In genomic region chr17:44159519-44160210, GRCh38 we compare ENCODE assay signal across 1 cellular context.
TF ChIP-seq lines count a peak whose summit lies in the region.

No MANE protein-coding gene starts in this region.

TF ChIP-seq in WTC11, 78 proteins besides CTCF, POLR2A, EP300 and RAD21:
- no peak for TF ChIP-seq NFE2L1 (CRISPR knock-in tag; IDR thresholded peaks at IDR 0.05)
- no peak for TF ChIP-seq NR3C1 (CRISPR knock-in tag; conservative IDR thresholded peaks at IDR 0.05; ENCODE audit: low read depth)
- no peak for TF ChIP-seq ZNF121 (CRISPR knock-in tag; IDR thresholded peaks at IDR 0.05)
- TF ChIP-seq ATF3 (CRISPR knock-in tag; conservative IDR thresholded peaks at IDR 0.05), result no peak
- TF ChIP-seq E2F1 (CRISPR knock-in tag; IDR thresholded peaks at IDR 0.05), result no peak
- TF ChIP-seq EMX1 (CRISPR knock-in tag; IDR thresholded peaks at IDR 0.05), result no peak
- no peak for TF ChIP-seq ZSCAN18 (CRISPR knock-in tag; IDR thresholded peaks at IDR 0.05)
- TF ChIP-seq STAT6 (CRISPR knock-in tag; conservative IDR thresholded peaks at IDR 0.05; ENCODE audit: low read depth), result no peak
- TF ChIP-seq E2F4 (CRISPR knock-in tag; IDR thresholded peaks at IDR 0.05; ENCODE audit: borderline replicate concordance, low read depth), result no peak
- no peak for TF ChIP-seq ATF1 (CRISPR knock-in tag; IDR thresholded peaks at IDR 0.05)
- no peak for TF ChIP-seq TP53 (CRISPR knock-in tag; IDR thresholded peaks at IDR 0.05)
TF ChIP-seq in WTC11: peak in this region for 0.
